8 cellular contexts compared by ENCODE assay signal in genomic region chr19:10316229-10317044, GRCh38. TPM values are rescaled to one million over a fixed set of nuclear protein-coding genes. Genes with fewer than 3 reads are reported as not detected.
DNase-seq lines count a peak whose midpoint lies in the region; ATAC-seq, FAIRE-seq and TF ChIP-seq lines count a peak whose summit lies in the region.

No MANE protein-coding gene starts in this region.

- H3K27me3 ChIP-seq in keratinocyte (ENCODE audit: control insufficient read depth, extremely low read depth, insufficient read depth, low read length) (no peaks in the 10 kb centered on the region), suprapubic skin (no peaks in the 10 kb centered on the region)

- no peak for TF ChIP-seq POLR2A in suprapubic skin (IDR thresholded peaks at IDR 0.05)

- peak overlapping the region; percentile 67 for H3K4me3 Mint-ChIP-seq in T-helper 1 cell treated with Interleukin-12 subunit alpha and Interleukin-12 subunit beta and Interleukin-4 antibody, amounts not matched to agents 30 μg/mL and 1 μg/mL, for 36 hours
- H3K4me3 Mint-ChIP-seq in activated CD4-positive, alpha-beta memory T cell treated with anti-CD3 and anti-CD28 coated beads for 36 hours: peak overlapping the region; percentile 82

- H3K9ac ChIP-seq in keratinocyte (ENCODE audit: control insufficient read depth, extremely low read depth, insufficient read depth, low read length): peak overlapping the region; percentile 80

- dilution Hi-C loops in keratinocyte (cut with MboI; ENCODE audit: extremely low pct_ligation_motif_present, low sequenced_read_pairs): no loop called here

- H2AFZ ChIP-seq in keratinocyte (ENCODE audit: control insufficient read depth, low read length): peak overlapping the region; percentile 99

- H3K27ac Mint-ChIP-seq in T-helper 1 cell treated with Interleukin-12 subunit alpha and Interleukin-12 subunit beta and Interleukin-4 antibody, amounts not matched to agents 30 μg/mL and 1 μg/mL, for 36 hours: peak overlapping the region; percentile 75
- peak overlapping the region; percentile 79 for H3K27ac Mint-ChIP-seq in activated CD4-positive, alpha-beta memory T cell treated with anti-CD3 and anti-CD28 coated beads for 36 hours

- no peaks in the 10 kb centered on the region for H4K20me1 ChIP-seq in keratinocyte (ENCODE audit: control insufficient read depth, extremely low read depth, insufficient read depth, low read length)

- no peaks in the 10 kb centered on the region for H3K9me3 Mint-ChIP-seq in T-helper 1 cell treated with Interleukin-12 subunit alpha and Interleukin-12 subunit beta and Interleukin-4 antibody, amounts not matched to agents 30 μg/mL and 1 μg/mL, for 36 hours
- no peaks in the 10 kb centered on the region for H3K9me3 Mint-ChIP-seq in activated CD4-positive, alpha-beta memory T cell treated with anti-CD3 and anti-CD28 coated beads for 36 hours

- H3K36me3 Mint-ChIP-seq in T-helper 1 cell treated with Interleukin-12 subunit alpha and Interleukin-12 subunit beta and Interleukin-4 antibody, amounts not matched to agents 30 μg/mL and 1 μg/mL, for 36 hours (ENCODE audit: low read depth): peaks cover 13% of the 10 kb centered on the region
- peaks cover 16% of the 10 kb centered on the region for H3K36me3 Mint-ChIP-seq in activated CD4-positive, alpha-beta memory T cell treated with anti-CD3 and anti-CD28 coated beads for 36 hours

- 66% methylated on average over 10 of the region's 19 CpGs for WGBS in suprapubic skin

- DNase-seq in T-helper 1 cell (no peak), keratinocyte (ENCODE audit: low read depth, low spot score) (no peak), suprapubic skin (ENCODE audit: low spot score in 2 of 2) (no peak), SIG-M5 treated with dmso at 0.1 percent for 504 hours (lab: John Stamatoyannopoulos, UW; ENCODE audit: unreplicated experiment) (no peak), midbrain (lab: John Stamatoyannopoulos, UW) (no peak)
- no peak for DNase-seq in activated CD4-positive, alpha-beta memory T cell treated with anti-CD3 and anti-CD28 coated beads for 36 hours

- H3K4me3 ChIP-seq in keratinocyte (ENCODE audit: control insufficient read depth in 2 of 3, extremely low read depth in 1 of 3, insufficient read depth in 2 of 3, low read depth in 1 of 3, low read length in 3 of 3) (peak overlapping the region in 2 of 3 experiments; percentile 91 to 93), suprapubic skin (peak overlapping the region; percentile 85)

- H3K79me2 ChIP-seq in keratinocyte (ENCODE audit: control insufficient read depth, insufficient read depth, low read length): peaks cover 2% of the 10 kb centered on the region

- POLR2A ChIA-PET in activated CD4-positive, alpha-beta memory T cell treated with anti-CD3 and anti-CD28 coated beads for 36 hours (lab: Charles Lee): interaction anchor here (0.5 to 1.2 kb wide), 2 partner anchors 17 to 890 kb away, joined by 4 read pairs; partner anchors contain the start of gene RAVER1

- no peak for TF ChIP-seq EP300 in suprapubic skin (IDR thresholded peaks at IDR 0.05)

- H3K9me1 ChIP-seq in keratinocyte (ENCODE audit: control insufficient read depth, extremely low read depth, insufficient read depth, low read length): no peaks in the 10 kb centered on the region

- no peaks in the 10 kb centered on the region for H3K27me3 Mint-ChIP-seq in T-helper 1 cell treated with Interleukin-12 subunit alpha and Interleukin-12 subunit beta and Interleukin-4 antibody, amounts not matched to agents 30 μg/mL and 1 μg/mL, for 36 hours (ENCODE audit: low read depth)
- H3K27me3 Mint-ChIP-seq in activated CD4-positive, alpha-beta memory T cell treated with anti-CD3 and anti-CD28 coated beads for 36 hours: no peaks in the 10 kb centered on the region

- peaks cover 10% of the 10 kb centered on the region for H3K4me1 Mint-ChIP-seq in T-helper 1 cell treated with Interleukin-12 subunit alpha and Interleukin-12 subunit beta and Interleukin-4 antibody, amounts not matched to agents 30 μg/mL and 1 μg/mL, for 36 hours (ENCODE audit: low read depth)
- H3K4me1 Mint-ChIP-seq in activated CD4-positive, alpha-beta memory T cell treated with anti-CD3 and anti-CD28 coated beads for 36 hours (ENCODE audit: low read depth): peaks cover 17% of the 10 kb centered on the region

- TF ChIP-seq CTCF in keratinocyte (optimal IDR thresholded peaks at IDR 0.05 in 1 of 3, IDR thresholded peaks at IDR 0.05 in 1 of 3, conservative IDR thresholded peaks at IDR 0.05 in 1 of 3; ENCODE audit: extremely low read depth in 1 of 3, insufficient read depth in 2 of 3, low read length in 3 of 3): no peak
- TF ChIP-seq CTCF in suprapubic skin (IDR thresholded peaks at IDR 0.05): no peak

- H3K27ac ChIP-seq in keratinocyte (ENCODE audit: control insufficient read depth, insufficient read depth, low read length): peak overlapping the region; percentile 53
- H3K27ac ChIP-seq in suprapubic skin: no peak overlapping the region

- ATAC-seq in GM19351 (IDR thresholded peaks at IDR 0.05; ENCODE audit: unreplicated experiment): no peak

- CTCF ChIA-PET in activated CD4-positive, alpha-beta memory T cell treated with anti-CD3 and anti-CD28 coated beads for 36 hours (lab: Charles Lee): interaction anchor here (1.8 kb wide), 1 partner anchor 56 kb away, joined by 4 read pairs; no protein-coding TSS in a partner anchor

- no peak for FAIRE-seq in keratinocyte (lab: Jason Lieb, UNC)

- H3K9me3 ChIP-seq in keratinocyte (ENCODE audit: control insufficient read depth, low read depth, low read length) (no peaks in the 10 kb centered on the region), suprapubic skin (no peaks in the 10 kb centered on the region)

- peak overlapping the region; percentile 77 for H3K4me2 ChIP-seq in keratinocyte (ENCODE audit: control insufficient read depth, extremely low read depth, insufficient read depth, low read depth, low read length)

- intact Hi-C loops in activated CD4-positive, alpha-beta memory T cell treated with anti-CD3 and anti-CD28 coated beads for 36 hours (cut with micrococcal nuclease): loop anchor here (2.0 kb wide), 1 partner anchor 16 kb away; the partner anchor contains the start of gene RAVER1

- H3K36me3 ChIP-seq in keratinocyte (ENCODE audit: control insufficient read depth in 2 of 2, extremely low read depth in 1 of 2, insufficient read depth in 2 of 2, low read length in 2 of 2) (peaks cover 14% of the 10 kb centered on the region in 2 experiments), suprapubic skin (peaks cover 49% of the 10 kb centered on the region)

- H3K4me1 ChIP-seq in keratinocyte (ENCODE audit: control insufficient read depth, extremely low read depth, insufficient read depth, low read length): peaks cover 9% of the 10 kb centered on the region
- peaks cover 15% of the 10 kb centered on the region for H3K4me1 ChIP-seq in suprapubic skin

RNA-seq across cellular contexts. Expression of gene FDX2, which starts 0.6 kb away (rescaled TPM):
- 10 to 100 TPM in 1 of 2 experiments, 1 to 10 TPM in 1; 9.9 to 12.2 TPM for total RNA-seq in activated CD4-positive, alpha-beta memory T cell treated with anti-CD3 and anti-CD28 coated beads for 36 hours
- 19.2 to 28.8 TPM (median 21.8 TPM) in 3 replicates for polyA plus RNA-seq in keratinocyte
- 2.1 TPM for polyA plus RNA-seq in keratinocyte (2011; ENCODE audit: low read depth)
- 15.8 and 37.7 TPM in 2 replicates for polyA plus RNA-seq in keratinocyte (2011; cell fraction: cytosol; rRNA removed)
- polyA plus RNA-seq in keratinocyte (2011; cell fraction: nucleus; rRNA removed): 13.6 and 20.1 TPM in 2 replicates
- polyA plus RNA-seq in keratinocyte (2012; ENCODE audit: low replicate concordance): 19.8 and 24.8 TPM in 2 replicates
- polyA minus RNA-seq in keratinocyte: 10.7 to 20.7 TPM (median 15.4 TPM) in 3 replicates
- polyA minus RNA-seq in keratinocyte (2011; cell fraction: cytosol; rRNA and poly(A)+ RNA removed): 19.0 TPM
- 4.6 and 5.2 TPM in 2 replicates for polyA minus RNA-seq in keratinocyte (2011; cell fraction: nucleus; rRNA and poly(A)+ RNA removed)
- total RNA-seq in suprapubic skin: 10 to 100 TPM in 3 of 4 donors, 1 to 10 TPM in 1; 7.9 to 19.0 (median 14.5) TPM

RNA-seq across cellular contexts. Expression of gene ZGLP1, which starts 6.8 kb away (rescaled TPM):
- total RNA-seq in activated CD4-positive, alpha-beta memory T cell treated with anti-CD3 and anti-CD28 coated beads for 36 hours: 1 to 10 TPM in 1 of 2 experiments, under 1 TPM in 1; 0.85 to 2.0 TPM
- 0.43 to 2.1 TPM (median 0.71 TPM) in 3 replicates for polyA plus RNA-seq in keratinocyte
- 0.50 TPM for polyA plus RNA-seq in keratinocyte (2011; ENCODE audit: low read depth)
- polyA plus RNA-seq in keratinocyte (2011; cell fraction: cytosol; rRNA removed): 0.46 and 0.53 TPM in 2 replicates
- polyA plus RNA-seq in keratinocyte (2011; cell fraction: nucleus; rRNA removed): 2.8 and 3.4 TPM in 2 replicates
- polyA plus RNA-seq in keratinocyte (2012; ENCODE audit: low replicate concordance): 0.99 and 2.6 TPM in 2 replicates
- polyA minus RNA-seq in keratinocyte: 0.35 TPM in 1 of 3 replicates, not detected in the others
- polyA minus RNA-seq in keratinocyte (2011; cell fraction: cytosol; rRNA and poly(A)+ RNA removed): not detected
- 0.63 and 0.93 TPM in 2 replicates for polyA minus RNA-seq in keratinocyte (2011; cell fraction: nucleus; rRNA and poly(A)+ RNA removed)
- 1 to 10 TPM; 1.4 to 7.2 (median 2.9) TPM for total RNA-seq in suprapubic skin

RNA-seq across cellular contexts. Expression of gene RAVER1, which starts 16.9 kb away (rescaled TPM):
- 10 to 100 TPM; 81.5 to 85.0 TPM for total RNA-seq in activated CD4-positive, alpha-beta memory T cell treated with anti-CD3 and anti-CD28 coated beads for 36 hours
- polyA plus RNA-seq in keratinocyte: 0.80 to 5.9 TPM (median 0.84 TPM) in 3 replicates
- 3.3 TPM for polyA plus RNA-seq in keratinocyte (2011; ENCODE audit: low read depth)
- 1.7 and 4.6 TPM in 2 replicates for polyA plus RNA-seq in keratinocyte (2011; cell fraction: cytosol; rRNA removed)
- polyA plus RNA-seq in keratinocyte (2011; cell fraction: nucleus; rRNA removed): 5.0 and 8.5 TPM in 2 replicates
- polyA plus RNA-seq in keratinocyte (2012; ENCODE audit: low replicate concordance): 4.4 and 17.6 TPM in 2 replicates
- 2.4 to 6.3 TPM (median 4.3 TPM) in 3 replicates for polyA minus RNA-seq in keratinocyte
- polyA minus RNA-seq in keratinocyte (2011; cell fraction: cytosol; rRNA and poly(A)+ RNA removed): 12.5 TPM
- polyA minus RNA-seq in keratinocyte (2011; cell fraction: nucleus; rRNA and poly(A)+ RNA removed): 8.0 and 9.5 TPM in 2 replicates
- total RNA-seq in suprapubic skin: 10 to 100 TPM; 18.4 to 27.8 (median 24.8) TPM

RNA-seq across cellular contexts. Expression of gene ICAM3, which starts 23.0 kb away (rescaled TPM):
- 100 to 1,000 TPM; 125 to 132 TPM for total RNA-seq in activated CD4-positive, alpha-beta memory T cell treated with anti-CD3 and anti-CD28 coated beads for 36 hours
- polyA plus RNA-seq in keratinocyte: 3.4 to 5.5 TPM (median 4.7 TPM) in 3 replicates
- polyA plus RNA-seq in keratinocyte (2011; ENCODE audit: low read depth): 0.80 TPM
- 4.1 and 6.0 TPM in 2 replicates for polyA plus RNA-seq in keratinocyte (2011; cell fraction: cytosol; rRNA removed)
- 1.9 and 2.1 TPM in 2 replicates for polyA plus RNA-seq in keratinocyte (2011; cell fraction: nucleus; rRNA removed)
- 4.4 and 5.3 TPM in 2 replicates for polyA plus RNA-seq in keratinocyte (2012; ENCODE audit: low replicate concordance)
- polyA minus RNA-seq in keratinocyte: 0.39 to 2.2 TPM (median 1.7 TPM) in 3 replicates
- 13.4 TPM for polyA minus RNA-seq in keratinocyte (2011; cell fraction: cytosol; rRNA and poly(A)+ RNA removed)
- polyA minus RNA-seq in keratinocyte (2011; cell fraction: nucleus; rRNA and poly(A)+ RNA removed): 0.78 and 0.84 TPM in 2 replicates
- 1 to 10 TPM; 3.1 to 4.5 (median 3.8) TPM for total RNA-seq in suprapubic skin

RNA-seq across cellular contexts. Expression of gene ICAM5, which starts 26.7 kb away (rescaled TPM):
- 1 to 10 TPM; 1.1 to 1.3 TPM for total RNA-seq in activated CD4-positive, alpha-beta memory T cell treated with anti-CD3 and anti-CD28 coated beads for 36 hours
- 0.20 to 0.55 TPM (median 0.43 TPM) in 3 replicates for polyA plus RNA-seq in keratinocyte
- polyA plus RNA-seq in keratinocyte (2011; ENCODE audit: low read depth): 0.20 TPM
- polyA plus RNA-seq in keratinocyte (2011; cell fraction: cytosol; rRNA removed): 0.02 and 0.09 TPM in 2 replicates
- polyA plus RNA-seq in keratinocyte (2011; cell fraction: nucleus; rRNA removed): 2.2 and 5.0 TPM in 2 replicates
- polyA plus RNA-seq in keratinocyte (2012; ENCODE audit: low replicate concordance): 0.28 and 0.66 TPM in 2 replicates
- polyA minus RNA-seq in keratinocyte: 0.10 TPM in 1 of 3 replicates, not detected in the others
- polyA minus RNA-seq in keratinocyte (2011; cell fraction: cytosol; rRNA and poly(A)+ RNA removed): not detected
- polyA minus RNA-seq in keratinocyte (2011; cell fraction: nucleus; rRNA and poly(A)+ RNA removed): 0.32 and 0.47 TPM in 2 replicates
- under 1 TPM in 3 of 4 donors, not detected in 1; 0.21 to 0.97 (median 0.62) TPM for total RNA-seq in suprapubic skin
